ENCODE assay signal across 13 cellular contexts in the genomic region with DNA sequence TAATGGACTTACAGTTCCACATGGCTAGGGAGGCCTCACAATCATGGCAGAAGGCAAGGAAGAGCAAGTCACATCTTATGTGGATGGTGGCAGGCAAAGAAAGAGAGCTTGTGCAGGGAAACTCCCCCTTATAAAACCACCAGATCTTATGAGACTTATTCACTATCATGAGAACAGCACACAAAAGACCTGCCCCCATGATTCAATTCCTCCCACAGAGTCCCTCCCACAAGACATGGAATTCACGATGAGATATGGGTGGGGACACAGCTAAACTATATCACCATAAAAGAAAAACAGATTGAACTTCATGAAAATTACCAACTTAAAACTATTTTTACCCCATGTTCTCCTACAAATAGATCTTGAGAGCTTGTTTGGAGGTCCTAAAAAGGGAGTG. TPM values are rescaled to one million over a fixed set of nuclear protein-coding genes. Genes with fewer than 3 reads are reported as not detected.
DNase-seq lines count a peak whose midpoint lies in the region.
"Had no signal": no experiment of that assay in that cellular context is flagged by ENCODE, and none has a peak within 500 bp of the region (broad histone marks: within the 10 kb centered on the region; RNA-seq: fewer than 3 reads in every experiment).

No MANE protein-coding gene starts in this region.

- H3K27ac Mint-ChIP-seq in activated CD4-positive, alpha-beta T cell treated with anti-CD3 and anti-CD28 coated beads, Interleukin-2, amount 10 ng/mL, durations not matched to agents 24 days and 14 days, result no peak overlapping the region
- H3K27ac Mint-ChIP-seq: HFFc6 had no signal

- intact Hi-C loops in activated CD4-positive, alpha-beta T cell treated with anti-CD3 and anti-CD28 coated beads, Interleukin-2, amount 10 ng/mL, durations not matched to agents 24 days and 14 days (cut with micrococcal nuclease), result no loop called here
- intact Hi-C loops in posterior cingulate gyrus (cut with DNase I), result no loop called here

- H3K4me3 Mint-ChIP-seq in activated CD4-positive, alpha-beta T cell treated with anti-CD3 and anti-CD28 coated beads, Interleukin-2, amount 10 ng/mL, durations not matched to agents 24 days and 14 days, result no peak overlapping the region
- H3K4me3 Mint-ChIP-seq: HFFc6 had no signal

- no peaks in the 10 kb centered on the region for H3K36me3 Mint-ChIP-seq in activated CD4-positive, alpha-beta T cell treated with anti-CD3 and anti-CD28 coated beads, Interleukin-2, amount 10 ng/mL, durations not matched to agents 24 days and 14 days (ENCODE audit: low read depth)

- peaks cover 4% of the 10 kb centered on the region for H3K4me1 Mint-ChIP-seq in activated CD4-positive, alpha-beta T cell treated with anti-CD3 and anti-CD28 coated beads, Interleukin-2, amount 10 ng/mL, durations not matched to agents 24 days and 14 days

- H3K27me3 Mint-ChIP-seq in activated CD4-positive, alpha-beta T cell treated with anti-CD3 and anti-CD28 coated beads, Interleukin-2, amount 10 ng/mL, durations not matched to agents 24 days and 14 days, result peaks cover 4% of the 10 kb centered on the region

- peaks cover 8% of the 10 kb centered on the region for H3K9me3 Mint-ChIP-seq in activated CD4-positive, alpha-beta T cell treated with anti-CD3 and anti-CD28 coated beads, Interleukin-2, amount 10 ng/mL, durations not matched to agents 24 days and 14 days
- H3K9me3 Mint-ChIP-seq: HFFc6 had no signal

- DNase-seq in activated CD4-positive, alpha-beta T cell treated with anti-CD3 and anti-CD28 coated beads, Interleukin-2, amount 10 ng/mL, durations not matched to agents 24 days and 14 days, result peak; percentile 47
- DNase-seq in activated CD4-positive, alpha-beta T cell treated with anti-CD3 and anti-CD28 coated beads, Interleukin-2, amount 50 U/mL, for 1 hour, result no peak
- DNase-seq in stimulated activated CD4-positive, alpha-beta T cell treated with anti-CD3 and anti-CD28 coated beads, Interleukin-2, amount 100 ng/mL, for 4 hours (ENCODE audit: low read depth), result peak; percentile 30
- DNase-seq in stimulated activated CD4-positive, alpha-beta T cell treated with anti-CD3 and anti-CD28 coated beads, Interleukin-1b, Interleukin-23, amount 100 ng/mL, for 48 hours, result no peak
- DNase-seq in activated naive CD4-positive, alpha-beta T cell treated with anti-CD3 and anti-CD28 coated beads, Interleukin-2, amount 50 U/mL, for 16 hours, result peak; percentile 23
- DNase-seq in stimulated activated CD4-positive, alpha-beta T cell treated with anti-CD3 and anti-CD28 coated beads, TNF-alpha, amount 100 ng/mL, for 24 hours (ENCODE audit: low read depth in 3 of 3), result peak in 2 of 3 experiments; percentile 2 to 6
- DNase-seq in posterior cingulate gyrus (no peak), NCI-H2107 treated with DMSO at 0.1 percent for 48 hours (lab: John Stamatoyannopoulos, UW; ENCODE audit: unreplicated experiment) (no peak)
- DNase-seq: HFFc6, NCI-H1436, NCI-H2081, NCI-H524 had no signal

RNA-seq across cellular contexts. Expression of a gene that starts 19.6 kb away (rescaled TPM):
- 0.09 and 0.56 TPM in 2 replicates for total RNA-seq in activated CD4-positive, alpha-beta T cell treated with anti-CD3 and anti-CD28 coated beads, Interleukin-2, amount 10 ng/mL, durations not matched to agents 24 days and 14 days
- total RNA-seq: H1, HFFc6 had no signal

RNA-seq across cellular contexts. Expression of a gene that starts 26.9 kb away (rescaled TPM):
- 34.4 and 38.4 TPM in 2 replicates for total RNA-seq in activated CD4-positive, alpha-beta T cell treated with anti-CD3 and anti-CD28 coated beads, Interleukin-2, amount 10 ng/mL, durations not matched to agents 24 days and 14 days
- total RNA-seq: H1, HFFc6 had no signal

Comparison
In these comparisons a context has a peak if more than half of its experiments do, and no peak if none do; other contexts are left out.
1. DNase-seq: peak in activated CD4-positive, alpha-beta T cell treated with anti-CD3 and anti-CD28 coated beads, Interleukin-2, amount 10 ng/mL, durations not matched to agents 24 days and 14 days (single experiment), stimulated activated CD4-positive, alpha-beta T cell treated with anti-CD3 and anti-CD28 coated beads, Interleukin-2, amount 100 ng/mL, for 4 hours (single experiment), activated naive CD4-positive, alpha-beta T cell treated with anti-CD3 and anti-CD28 coated beads, Interleukin-2, amount 50 U/mL, for 16 hours (single experiment) and stimulated activated CD4-positive, alpha-beta T cell treated with anti-CD3 and anti-CD28 coated beads, TNF-alpha, amount 100 ng/mL, for 24 hours (2 of 3); none in activated CD4-positive, alpha-beta T cell treated with anti-CD3 and anti-CD28 coated beads, Interleukin-2, amount 50 U/mL, for 1 hour (single experiment), stimulated activated CD4-positive, alpha-beta T cell treated with anti-CD3 and anti-CD28 coated beads, Interleukin-1b, Interleukin-23, amount 100 ng/mL, for 48 hours (single experiment), posterior cingulate gyrus (0 of 10) and NCI-H2107 treated with DMSO at 0.1 percent for 48 hours (single experiment).